Comparison of ENCODE assay signal across 8 cellular contexts in the genomic region with DNA sequence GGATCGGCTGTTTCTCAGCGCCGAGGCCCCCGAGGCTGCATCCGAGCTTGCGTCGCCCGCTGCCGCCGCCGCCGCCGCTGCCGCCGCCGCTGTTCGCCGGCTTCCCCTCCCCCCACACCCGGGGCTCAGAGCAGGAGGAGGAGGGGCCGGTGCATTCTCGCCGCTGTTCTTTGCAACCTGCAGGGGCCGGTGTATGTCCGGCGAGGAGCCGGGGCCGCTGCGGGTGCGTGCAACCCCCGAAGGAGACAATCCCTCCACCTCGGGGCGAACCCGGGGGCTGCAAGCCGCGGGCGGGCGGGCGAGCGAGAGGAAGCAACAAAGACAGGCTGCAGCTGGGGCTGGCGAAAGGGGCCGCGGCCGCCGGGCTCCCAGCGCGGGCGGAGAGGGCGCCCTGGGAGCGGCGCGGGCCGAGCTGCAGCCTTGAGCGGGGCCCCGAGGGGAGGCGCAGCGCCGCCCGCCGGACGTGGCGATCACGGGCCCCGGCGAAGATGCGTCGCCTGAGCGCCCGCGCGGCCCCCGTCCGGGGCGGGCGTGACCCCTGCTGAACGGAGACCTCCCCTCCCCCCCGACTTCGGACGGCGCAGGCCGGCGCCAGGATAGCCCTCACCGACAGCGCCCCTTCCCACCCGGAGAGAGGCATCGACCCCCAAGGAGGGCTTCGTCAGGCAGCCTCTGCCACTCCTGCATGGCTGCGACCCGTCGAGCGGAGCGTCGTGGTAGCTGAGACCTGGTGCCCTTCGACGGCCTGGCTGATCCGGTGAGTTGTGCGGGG. TPM values are rescaled to one million over a fixed set of nuclear protein-coding genes. Genes with fewer than 3 reads are reported as not detected.
DNase-seq lines count a peak whose midpoint lies in the region; ATAC-seq and TF ChIP-seq lines count a peak whose summit lies in the region.

No MANE protein-coding gene starts in this region.

- TF ChIP-seq CTCF in CD8-positive, alpha-beta T cell (IDR thresholded peaks at IDR 0.05) = no peak
- TF ChIP-seq CTCF in GM20000 (IDR thresholded peaks at IDR 0.05; ENCODE audit: extremely low read depth, missing control alignments) (peak; percentile 5), ascending aorta (IDR thresholded peaks at IDR 0.05) (no peak), spleen (IDR thresholded peaks at IDR 0.05 in 8 of 11, conservative IDR thresholded peaks at IDR 0.05 in 3 of 11) (peak in 4 of 11 experiments; percentile 6 to 37 (median 21))

- no peaks in the 10 kb centered on the region for H3K9me3 Mint-ChIP-seq in CD8-positive, alpha-beta T cell
- H3K9me3 Mint-ChIP-seq in T-cell = no peaks in the 10 kb centered on the region

- no peak for TF ChIP-seq EP300 in Ishikawa (IDR thresholded peaks at IDR 0.05; ENCODE audit: borderline replicate concordance)

- H3K27me3 Mint-ChIP-seq in CD8-positive, alpha-beta T cell (ENCODE audit: low read depth) = peaks cover 44% of the 10 kb centered on the region
- H3K27me3 Mint-ChIP-seq in T-cell = peaks cover 32 to 44% of the 10 kb centered on the region in 2 donors

- ATAC-seq in CD8-positive, alpha-beta T cell = peak; percentile 7
- ATAC-seq in T-cell (replicated peaks in 1 of 4) = peak; percentile 11 to 40 (median 28)

- H3K9me3 ChIP-seq in CD8-positive, alpha-beta T cell (ENCODE audit: low read length) = no peaks in the 10 kb centered on the region
- H3K9me3 ChIP-seq in ascending aorta (no peaks in the 10 kb centered on the region), iPS-20b (ENCODE audit: insufficient read depth, low read depth, low read length) (no peaks in the 10 kb centered on the region), spleen (no peaks in the 10 kb centered on the region)

- no peaks in the 10 kb centered on the region for H3K36me3 ChIP-seq in CD8-positive, alpha-beta T cell (ENCODE audit: insufficient read depth, low read length)
- H3K36me3 ChIP-seq in ascending aorta (no peaks in the 10 kb centered on the region), iPS-20b (ENCODE audit: insufficient read depth, low read depth, low read length) (no peaks in the 10 kb centered on the region), spleen (no peaks in the 10 kb centered on the region)

- TF ChIP-seq POLR2A in spleen (IDR thresholded peaks at IDR 0.05) = no peak

- intact Hi-C loops in CD8-positive, alpha-beta T cell (cut with DNase I, micrococcal nuclease) = loop anchor here (1.0 to 10.0 kb wide), 15 partner anchors 118 to 1973 kb away; partner anchors contain the start of genes ANAPC7 (in 2 of the 2), ACAD10 (in 1 of the 2), ALKBH2 (in 1 of the 2) and ANKRD13A (in 1 of the 2)
- intact Hi-C loops in ascending aorta (cut with DNase I) = loop anchor here (10.0 kb wide), 2 partner anchors 240 to 1030 kb away; partner anchors contain the start of genes KCTD10, PPP1CC and UBE3B
- intact Hi-C loops in spleen (cut with DNase I; ENCODE audit: low total_unique reads) = loop anchor here (10.0 kb wide), 2 partner anchors 60 to 120 kb away; no protein-coding TSS in a partner anchor

- no peaks in the 10 kb centered on the region for H3K27me3 ChIP-seq in CD8-positive, alpha-beta T cell (ENCODE audit: insufficient read depth, low read length)
- H3K27me3 ChIP-seq in ascending aorta (peaks cover 24% of the 10 kb centered on the region), iPS-20b (ENCODE audit: insufficient read depth, low read length) (peaks cover 75% of the 10 kb centered on the region), spleen (replicated peaks in 1 of 7) (peaks cover 0 to 89% (median 27%) of the 10 kb centered on the region in 7 donors)

- peak overlapping the region; percentile 54 for H3K4me3 ChIP-seq in CD8-positive, alpha-beta T cell (ENCODE audit: low read depth, low read length)
- H3K4me3 ChIP-seq in ascending aorta = peak overlapping the region; percentile 65 to 94
- peak overlapping the region; percentile 60; the same call in 1 of the 2 replicates for H3K4me3 ChIP-seq in iPS-20b (ENCODE audit: low read length)
- H3K4me3 ChIP-seq in spleen = peak overlapping the region; percentile 72 to 95 (median 90)

- H3K27ac Mint-ChIP-seq in CD8-positive, alpha-beta T cell = no peak overlapping the region
- peak overlapping the region in 1 of 2 donors; percentile 11 for H3K27ac Mint-ChIP-seq in T-cell

- no peaks in the 10 kb centered on the region for H3K36me3 Mint-ChIP-seq in CD8-positive, alpha-beta T cell
- H3K36me3 Mint-ChIP-seq in T-cell = no peaks in the 10 kb centered on the region

- H3K9ac ChIP-seq in iPS-20b (ENCODE audit: low read depth, low read length) = no peak overlapping the region; the same call in 1 of the 2 replicates

- CTCF ChIA-PET in CD8-positive, alpha-beta T cell (lab: Charles Lee) = interaction anchor here (1.3 to 2.0 kb wide), 3 partner anchors 21 to 118 kb away, joined by 3 to 7 read pairs (median 6); no protein-coding TSS in a partner anchor
- CTCF ChIA-PET in T-cell (lab: Charles Lee) = interaction anchor here in 1 of 2 donors (0.6 kb wide), 2 partner anchors 32 to 328 kb away, joined by 5 to 9 read pairs; no protein-coding TSS in a partner anchor

- POLR2A ChIA-PET in CD8-positive, alpha-beta T cell (lab: Charles Lee) = interaction anchor here (0.9 kb wide), 1 partner anchor 9 kb away, joined by 3 read pairs; no protein-coding TSS in a partner anchor
- POLR2A ChIA-PET in T-cell (lab: Charles Lee) = interaction anchor here in 1 of 2 donors (0.6 kb wide), 1 partner anchor 111 kb away, joined by 4 read pairs; no protein-coding TSS in a partner anchor

- peaks cover 11% of the 10 kb centered on the region for H3K4me1 ChIP-seq in CD8-positive, alpha-beta T cell (ENCODE audit: insufficient read depth, low read length)
- peaks cover 0 to 6% of the 10 kb centered on the region in 2 donors for H3K4me1 ChIP-seq in ascending aorta
- peaks cover 4% of the 10 kb centered on the region; the same call in 1 of the 2 replicates for H3K4me1 ChIP-seq in iPS-20b (ENCODE audit: insufficient read depth, low read length)
- H3K4me1 ChIP-seq in spleen = peaks cover 4 to 66% (median 31%) of the 10 kb centered on the region in 6 donors

- 0 to 3% (median 2%) methylated on average over 11 to 96 of the region's 96 CpGs for WGBS in spleen, 5 donors

- H3K27ac ChIP-seq in CD8-positive, alpha-beta T cell (ENCODE audit: low read depth, low read length) = no peak overlapping the region
- H3K27ac ChIP-seq in ascending aorta (no peak overlapping the region), iPS-20b (ENCODE audit: low read length) (no peak overlapping the region), spleen (peak overlapping the region in 7 of 8 donors; percentile 26 to 79 (median 68))

- peak; percentile 16 to 74 (median 52) for DNase-seq in CD8-positive, alpha-beta T cell
- DNase-seq in GM20000 (ENCODE audit: low spot score) (peak; percentile 80), T-cell (peak in 33 of 34 experiments; percentile 7 to 64 (median 40)), ascending aorta (ENCODE audit: low spot score in 2 of 2) (peak in 1 of 2 donors; percentile 72), spleen (peak; percentile 93), NCI-H128 (lab: John Stamatoyannopoulos, UW; ENCODE audit: unreplicated experiment) (no peak)

- H3K4me3 Mint-ChIP-seq in CD8-positive, alpha-beta T cell = peak overlapping the region; percentile 81
- H3K4me3 Mint-ChIP-seq in T-cell = peak overlapping the region; percentile 63 to 79 (median 76)

- 0 out of 2 replicates have a peak, but pooled peaks have one; percentile 11 for TF ChIP-seq RAD21 in Ishikawa (IDR thresholded peaks at IDR 0.05; ENCODE audit: low read depth)

- no peaks in the 10 kb centered on the region for H3K4me1 Mint-ChIP-seq in CD8-positive, alpha-beta T cell (ENCODE audit: low read depth)
- H3K4me1 Mint-ChIP-seq in T-cell = peaks cover 0 to 5% (median 5%) of the 10 kb centered on the region in 3 donors

TF ChIP-seq in Ishikawa, 13 proteins besides CTCF, POLR2A, EP300 and RAD21 (continues in another document):
- TF ChIP-seq TAF1 (IDR thresholded peaks at IDR 0.05; ENCODE audit: low read depth) (no peak), ZBTB7A (IDR thresholded peaks at IDR 0.05; ENCODE audit: low read depth) (no peak; the same call in none of the 2 replicates), CREB1 (IDR thresholded peaks at IDR 0.05; ENCODE audit: low read depth) (no peak), TCF12 (IDR thresholded peaks at IDR 0.05; ENCODE audit: low read depth) (0 out of 2 replicates have a peak, but pooled peaks have one; percentile 34), EGR1 (IDR thresholded peaks at IDR 0.05) (no peak), REST (IDR thresholded peaks at IDR 0.05; ENCODE audit: low read depth) (no peak), TEAD4 (IDR thresholded peaks at IDR 0.05) (no peak), NFIC (IDR thresholded peaks at IDR 0.05) (no peak), YY1 (IDR thresholded peaks at IDR 0.05; ENCODE audit: low read depth) (0 out of 2 replicates have a peak, but pooled peaks have one; percentile 0)
- TF ChIP-seq, protein P1, sequence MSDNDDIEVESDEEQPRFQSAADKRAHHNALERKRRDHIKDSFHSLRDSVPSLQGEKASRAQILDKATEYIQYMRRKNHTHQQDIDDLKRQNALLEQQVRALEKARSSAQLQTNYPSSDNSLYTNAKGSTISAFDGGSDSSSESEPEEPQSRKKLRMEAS (IDR thresholded peaks at IDR 0.05) = peak; percentile 32; the same call in 1 of the 2 replicates

RNA-seq across cellular contexts. Expression of gene FAM222A, which starts 0.7 kb away (rescaled TPM):
- 1 to 10 TPM; 4.4 to 5.3 TPM for total RNA-seq in CD8-positive, alpha-beta T cell
- 1 to 10 TPM in 4 of 5 donors, under 1 TPM in 1; 0.95 to 4.2 (median 1.6) TPM for total RNA-seq in T-cell
- total RNA-seq in ascending aorta = 3.3 TPM
- total RNA-seq in spleen = 10 to 100 TPM; 13.9 to 30.7 (median 21.5) TPM
- polyA plus RNA-seq in spleen = 1 to 10 TPM; 1.3 to 5.2 (median 2.1) TPM

Comparison
In these comparisons a context has a peak if more than half of its experiments do, and no peak if none do; other contexts are left out.
1. H3K27ac ChIP-seq: peak in spleen (7 of 8); none in CD8-positive, alpha-beta T cell (single experiment), ascending aorta (0 of 2) and iPS-20b (single experiment).
2. Peak in every context shown above with its lines, with median percentiles within 50 percentile points of each other: H3K4me3 ChIP-seq.